7 cellular contexts compared by ENCODE assay signal in genomic region chr2:209469481-209469880, GRCh38. TPM values are rescaled to one million over a fixed set of nuclear protein-coding genes. Genes with fewer than 3 reads are reported as not detected.
"Had no signal": no experiment of that assay in that cellular context is flagged by ENCODE, and none has a peak within 500 bp of the region (broad histone marks: within the 10 kb centered on the region; RNA-seq: fewer than 3 reads in every experiment).

No MANE protein-coding gene starts in this region.

- ATAC-seq: GM23338, K562 had no signal

- H3K4me3 ChIP-seq: GM23338, K562 had no signal

- DNase-seq: H9, HCEC 1CT, IMR-90, KG1 had no signal

- H3K27ac ChIP-seq: HL-60 had no signal

RNA-seq across cellular contexts. Expression of gene MAP2, which starts 45.6 kb away (rescaled TPM):
- polyA plus RNA-seq: K562 had no signal
